17 cellular contexts compared by ENCODE assay signal in the genomic region with DNA sequence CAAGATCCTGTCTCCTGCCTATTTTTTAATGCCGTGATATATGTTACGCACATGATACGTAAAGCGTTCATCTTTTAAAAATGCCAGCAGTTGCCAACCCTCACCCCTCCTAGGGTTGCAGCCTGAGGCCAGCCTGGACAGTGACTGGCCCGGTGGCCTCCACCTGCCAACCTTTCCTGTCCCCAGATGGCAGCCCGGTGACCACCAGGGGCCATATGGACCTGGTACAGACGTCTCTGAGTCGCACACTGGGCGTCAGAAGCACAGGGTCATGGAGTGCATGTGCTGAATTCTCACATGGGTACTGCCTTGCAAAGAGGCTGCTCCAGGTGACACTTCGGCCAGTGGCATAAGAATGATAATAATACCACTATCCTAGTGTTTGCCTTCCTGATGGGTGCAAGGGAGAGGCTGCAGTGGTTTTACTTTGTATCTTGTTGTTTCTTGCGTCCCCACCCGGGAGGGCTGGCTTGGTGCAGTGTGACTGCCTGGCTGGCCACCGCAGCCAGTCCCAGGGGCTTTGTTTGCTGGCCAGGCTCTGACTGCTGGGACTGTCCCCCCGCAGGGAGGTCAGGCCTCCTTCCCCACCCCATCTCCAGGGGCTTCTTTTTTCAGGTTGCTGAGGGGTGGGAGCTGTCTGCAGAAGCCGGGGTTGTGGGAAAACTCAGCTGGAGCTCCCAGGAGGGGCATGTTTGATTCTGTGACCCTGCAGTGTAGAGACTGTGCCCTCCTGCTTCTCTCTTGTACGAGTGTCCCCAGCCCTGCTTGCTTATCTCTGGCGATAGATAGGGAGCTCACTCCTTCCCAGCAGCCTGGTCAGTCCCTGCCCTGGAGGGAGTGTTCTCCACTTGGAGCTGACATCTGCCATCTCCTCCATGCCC. TPM values are rescaled to one million over a fixed set of nuclear protein-coding genes. Genes with fewer than 3 reads are reported as not detected.
"Had no signal": no experiment of that assay in that cellular context is flagged by ENCODE, and none has a peak within 500 bp of the region (broad histone marks: within the 10 kb centered on the region; RNA-seq: fewer than 3 reads in every experiment).

No MANE protein-coding gene starts in this region.

- DNase-seq: activated CD4-positive, alpha-beta memory T cell treated with anti-CD3 and anti-CD28 coated beads, Interleukin-2, amount 10 ng/mL, durations not matched to agents 7 days and 5 days; activated CD4-positive, alpha-beta T cell treated with anti-CD3 and anti-CD28 coated beads for 36 hours; activated CD8-positive, alpha-beta memory T cell treated with anti-CD3 and anti-CD28 coated beads, Interleukin-2, amount 50 U/mL, for 48 hours; activated naive CD4-positive, alpha-beta T cell treated with anti-CD3 and anti-CD28 coated beads, Interleukin-2, amount 50 U/mL, for 16 hours; amygdala; cerebellar nuclear complex; left colon; SHP77 treated with DMSO at 0.1 percent for 48 hours; stimulated activated CD4-positive, alpha-beta T cell treated with anti-CD3 and anti-CD28 coated beads, Interleukin-2, amount 100 ng/mL, for 24 hours; stimulated activated naive B cell treated with anti-CD40 and anti-IgM and Interleukin-4, amounts not matched to agents 10 μg/mL and 1 μg/mL and 100 μg/mL, for 72 hours; transverse colon had no signal

- H3K4me3 Mint-ChIP-seq: activated CD4-positive, alpha-beta memory T cell treated with anti-CD3 and anti-CD28 coated beads, Interleukin-2, amount 10 ng/mL, durations not matched to agents 7 days and 5 days; activated CD4-positive, alpha-beta T cell treated with anti-CD3 and anti-CD28 coated beads for 36 hours; brain; memory B cell; stimulated activated naive B cell treated with anti-CD40 and anti-IgM and Interleukin-4, amounts not matched to agents 10 μg/mL and 1 μg/mL and 100 μg/mL, for 72 hours had no signal

- H3K36me3 Mint-ChIP-seq: brain; stimulated activated naive B cell treated with anti-CD40 and anti-IgM and Interleukin-4, amounts not matched to agents 10 μg/mL and 1 μg/mL and 100 μg/mL, for 72 hours had no signal

- H3K27ac Mint-ChIP-seq: activated CD4-positive, alpha-beta memory T cell treated with anti-CD3 and anti-CD28 coated beads, Interleukin-2, amount 10 ng/mL, durations not matched to agents 7 days and 5 days; activated CD4-positive, alpha-beta T cell treated with anti-CD3 and anti-CD28 coated beads for 36 hours; memory B cell had no signal

- H3K4me3 ChIP-seq: dorsolateral prefrontal cortex, esophagus muscularis mucosa, right lobe of liver, transverse colon had no signal

- H3K4me1 Mint-ChIP-seq: activated CD4-positive, alpha-beta T cell treated with anti-CD3 and anti-CD28 coated beads for 36 hours; memory B cell; stimulated activated naive B cell treated with anti-CD40 and anti-IgM and Interleukin-4, amounts not matched to agents 10 μg/mL and 1 μg/mL and 100 μg/mL, for 72 hours had no signal

- H3K36me3 ChIP-seq: neutrophil, right lobe of liver, transverse colon had no signal

- H3K27ac ChIP-seq: dorsolateral prefrontal cortex, esophagus muscularis mucosa, neutrophil, right lobe of liver, transverse colon had no signal

- H3K9me3 Mint-ChIP-seq: activated CD4-positive, alpha-beta memory T cell treated with anti-CD3 and anti-CD28 coated beads, Interleukin-2, amount 10 ng/mL, durations not matched to agents 7 days and 5 days; brain; memory B cell; stimulated activated naive B cell treated with anti-CD40 and anti-IgM and Interleukin-4, amounts not matched to agents 10 μg/mL and 1 μg/mL and 100 μg/mL, for 72 hours had no signal

- H3K9me3 ChIP-seq: esophagus muscularis mucosa, neutrophil, right lobe of liver, transverse colon had no signal

- ATAC-seq: activated CD4-positive, alpha-beta T cell treated with anti-CD3 and anti-CD28 coated beads for 36 hours; left colon; right lobe of liver; stimulated activated naive B cell treated with anti-CD40 and anti-IgM and Interleukin-4, amounts not matched to agents 10 μg/mL and 1 μg/mL and 100 μg/mL, for 72 hours had no signal

- H3K27me3 Mint-ChIP-seq: stimulated activated naive B cell treated with anti-CD40 and anti-IgM and Interleukin-4, amounts not matched to agents 10 μg/mL and 1 μg/mL and 100 μg/mL, for 72 hours had no signal

- H3K27me3 ChIP-seq: dorsolateral prefrontal cortex, right lobe of liver, transverse colon had no signal

- H3K4me1 ChIP-seq: right lobe of liver, transverse colon had no signal

RNA-seq across cellular contexts. Expression of a gene that starts 16.9 kb away (rescaled TPM):
- total RNA-seq: activated CD4-positive, alpha-beta memory T cell treated with anti-CD3 and anti-CD28 coated beads, Interleukin-2, amount 10 ng/mL, durations not matched to agents 7 days and 5 days had no signal
